Comparison of ENCODE assay signal across 8 cellular contexts in genomic region chr11:2902784-2903671, GRCh38. TPM values are rescaled to one million over a fixed set of nuclear protein-coding genes. Genes with fewer than 3 reads are reported as not detected.
A peak's percentile ranks its signal among the peaks of the same experiment; 100 is the strongest.
DNase-seq lines count a peak whose midpoint lies in the region; ATAC-seq, FAIRE-seq and TF ChIP-seq lines count a peak whose summit lies in the region.

No MANE protein-coding gene starts in this region.

- H3K9me1 ChIP-seq in keratinocyte (ENCODE audit: control insufficient read depth, extremely low read depth, insufficient read depth, low read length): no peaks in the 10 kb centered on the region

- TF ChIP-seq CTCF in activated B cell treated with CpG ODN at 0.5 μM for 24 hours (IDR thresholded peaks at IDR 0.05) (no peak), keratinocyte (optimal IDR thresholded peaks at IDR 0.05 in 1 of 3, IDR thresholded peaks at IDR 0.05 in 1 of 3, conservative IDR thresholded peaks at IDR 0.05 in 1 of 3; ENCODE audit: extremely low read depth in 1 of 3, insufficient read depth in 2 of 3, low read length in 3 of 3) (peak in 1 of 3 experiments; percentile 3), suprapubic skin (IDR thresholded peaks at IDR 0.05) (no peak)

- H3K4me3 Mint-ChIP-seq in activated CD4-positive, alpha-beta T cell treated with anti-CD3 and anti-CD28 coated beads, Interleukin-2, amount 10 ng/mL, durations not matched to agents 7 days and 5 days: peak overlapping the region; percentile 72
- H3K4me3 Mint-ChIP-seq in activated B cell treated with CpG ODN at 0.5 μM for 24 hours: peak overlapping the region; percentile 80

- H4K20me1 ChIP-seq in keratinocyte (ENCODE audit: control insufficient read depth, extremely low read depth, insufficient read depth, low read length): no peaks in the 10 kb centered on the region

- no peak for DNase-seq in activated CD4-positive, alpha-beta T cell treated with anti-CD3 and anti-CD28 coated beads, Interleukin-2, amount 10 ng/mL, durations not matched to agents 7 days and 5 days
- no peak for DNase-seq in activated CD4-positive, alpha-beta T cell treated with anti-CD3 and anti-CD28 coated beads for 1 hour
- DNase-seq in activated B cell treated with CpG ODN at 0.5 μM for 24 hours: no peak
- no peak for DNase-seq in keratinocyte (ENCODE audit: low read depth, low spot score)
- no peak for DNase-seq in suprapubic skin (ENCODE audit: low spot score in 2 of 2)
- no peak for DNase-seq in stimulated activated CD4-positive, alpha-beta T cell treated with anti-CD3 and anti-CD28 coated beads, Interleukin-12 subunit alpha, Interleukin-12 subunit beta, amount 100 ng/mL, for 4 hours

- peak overlapping the region; percentile 80 for H3K4me2 ChIP-seq in keratinocyte (ENCODE audit: control insufficient read depth, extremely low read depth, insufficient read depth, low read depth, low read length)

- TF ChIP-seq POLR2A in suprapubic skin (IDR thresholded peaks at IDR 0.05): no peak

- peaks cover 9% of the 10 kb centered on the region for H3K9me3 Mint-ChIP-seq in activated CD4-positive, alpha-beta T cell treated with anti-CD3 and anti-CD28 coated beads, Interleukin-2, amount 10 ng/mL, durations not matched to agents 7 days and 5 days
- H3K9me3 Mint-ChIP-seq in activated B cell treated with CpG ODN at 0.5 μM for 24 hours: no peaks in the 10 kb centered on the region

- H3K36me3 ChIP-seq in keratinocyte (ENCODE audit: control insufficient read depth in 2 of 2, extremely low read depth in 1 of 2, insufficient read depth in 2 of 2, low read length in 2 of 2) (no peaks in the 10 kb centered on the region), suprapubic skin (no peaks in the 10 kb centered on the region)

- no peaks in the 10 kb centered on the region for H3K27me3 Mint-ChIP-seq in activated CD4-positive, alpha-beta T cell treated with anti-CD3 and anti-CD28 coated beads, Interleukin-2, amount 10 ng/mL, durations not matched to agents 7 days and 5 days
- H3K27me3 Mint-ChIP-seq in activated B cell treated with CpG ODN at 0.5 μM for 24 hours: no peaks in the 10 kb centered on the region

- peak overlapping the region; percentile 85 for H3K27ac Mint-ChIP-seq in activated CD4-positive, alpha-beta T cell treated with anti-CD3 and anti-CD28 coated beads, Interleukin-2, amount 10 ng/mL, durations not matched to agents 7 days and 5 days
- peak overlapping the region; percentile 24 for H3K27ac Mint-ChIP-seq in activated B cell treated with CpG ODN at 0.5 μM for 24 hours

- CTCF ChIA-PET in activated CD4-positive, alpha-beta T cell treated with anti-CD3 and anti-CD28 coated beads, Interleukin-2, amount 10 ng/mL, durations not matched to agents 7 days and 5 days (lab: Charles Lee): interaction anchor here (0.8 to 4.6 kb wide), 8 partner anchors 10 to 370 kb away, joined by 3 to 30 read pairs (median 4); partner anchors contain the start of gene PHLDA2
- CTCF ChIA-PET in activated B cell treated with CpG ODN at 0.5 μM for 24 hours (lab: Charles Lee): interaction anchor here (1.0 to 2.5 kb wide), 4 partner anchors 11 to 371 kb away, joined by 3 to 15 read pairs (median 10); no protein-coding TSS in a partner anchor

- FAIRE-seq in keratinocyte (lab: Jason Lieb, UNC): no peak

- H3K27ac ChIP-seq in keratinocyte (ENCODE audit: control insufficient read depth, insufficient read depth, low read length) (peak overlapping the region; percentile 70), suprapubic skin (peak overlapping the region; percentile 81)

- intact Hi-C loops in activated B cell treated with CpG ODN at 0.5 μM for 24 hours (cut with micrococcal nuclease): loop anchor here (1.0 to 5.0 kb wide), 8 partner anchors 11 to 601 kb away; partner anchors contain the start of genes C11orf21, CARS1, NAP1L4 and TSPAN32

- H3K9me3 ChIP-seq in keratinocyte (ENCODE audit: control insufficient read depth, low read depth, low read length) (no peaks in the 10 kb centered on the region), suprapubic skin (no peaks in the 10 kb centered on the region)

- ATAC-seq in activated B cell treated with CpG ODN at 0.5 μM for 24 hours (ENCODE audit: low read depth) (no peak), HG02678 (IDR thresholded peaks at IDR 0.05; ENCODE audit: unreplicated experiment) (no peak), HG03039 (IDR thresholded peaks at IDR 0.05; ENCODE audit: unreplicated experiment) (no peak)

- H3K36me3 Mint-ChIP-seq in activated CD4-positive, alpha-beta T cell treated with anti-CD3 and anti-CD28 coated beads, Interleukin-2, amount 10 ng/mL, durations not matched to agents 7 days and 5 days (ENCODE audit: low read depth): peaks cover 11% of the 10 kb centered on the region
- peaks cover 1% of the 10 kb centered on the region for H3K36me3 Mint-ChIP-seq in activated B cell treated with CpG ODN at 0.5 μM for 24 hours (ENCODE audit: low read depth)

- 56% methylated on average over 8 of the region's 23 CpGs for WGBS in suprapubic skin

- dilution Hi-C loops in keratinocyte (cut with MboI; ENCODE audit: extremely low pct_ligation_motif_present, low sequenced_read_pairs): no loop called here

- H3K4me3 ChIP-seq in keratinocyte (ENCODE audit: control insufficient read depth in 2 of 3, extremely low read depth in 1 of 3, insufficient read depth in 2 of 3, low read depth in 1 of 3, low read length in 3 of 3) (peak overlapping the region; percentile 60 to 72 (median 71)), suprapubic skin (peak overlapping the region; percentile 56)

- peaks cover 51% of the 10 kb centered on the region for H3K4me1 Mint-ChIP-seq in activated CD4-positive, alpha-beta T cell treated with anti-CD3 and anti-CD28 coated beads, Interleukin-2, amount 10 ng/mL, durations not matched to agents 7 days and 5 days
- peaks cover 28% of the 10 kb centered on the region for H3K4me1 Mint-ChIP-seq in activated B cell treated with CpG ODN at 0.5 μM for 24 hours

- no peaks in the 10 kb centered on the region for H3K79me2 ChIP-seq in keratinocyte (ENCODE audit: control insufficient read depth, insufficient read depth, low read length)

- H3K4me1 ChIP-seq in keratinocyte (ENCODE audit: control insufficient read depth, extremely low read depth, insufficient read depth, low read length): peaks cover 48% of the 10 kb centered on the region
- H3K4me1 ChIP-seq in suprapubic skin: peaks cover 51% of the 10 kb centered on the region

- TF ChIP-seq EP300 in suprapubic skin (IDR thresholded peaks at IDR 0.05): no peak

- H3K27me3 ChIP-seq in keratinocyte (ENCODE audit: control insufficient read depth, extremely low read depth, insufficient read depth, low read length) (no peaks in the 10 kb centered on the region), suprapubic skin (no peaks in the 10 kb centered on the region)

- POLR2A ChIA-PET in activated CD4-positive, alpha-beta T cell treated with anti-CD3 and anti-CD28 coated beads, Interleukin-2, amount 10 ng/mL, durations not matched to agents 7 days and 5 days (lab: Charles Lee): interaction anchor here (0.6 to 1.1 kb wide), 2 partner anchors 11 to 27 kb away, joined by 3 to 4 read pairs; no protein-coding TSS in a partner anchor
- POLR2A ChIA-PET in activated B cell treated with CpG ODN at 0.5 μM for 24 hours (lab: Charles Lee): interaction anchor here (1.1 to 3.2 kb wide), 6 partner anchors 10 to 146 kb away, joined by 3 to 16 read pairs (median 8); partner anchors contain the start of genes CDKN1C and PHLDA2

- H3K9ac ChIP-seq in keratinocyte (ENCODE audit: control insufficient read depth, extremely low read depth, insufficient read depth, low read length): peak overlapping the region; percentile 62

- no peak overlapping the region for H2AFZ ChIP-seq in keratinocyte (ENCODE audit: control insufficient read depth, low read length)

RNA-seq across cellular contexts. Expression of gene CDKN1C, which starts 17.5 kb away (rescaled TPM):
- total RNA-seq in activated CD4-positive, alpha-beta T cell treated with anti-CD3 and anti-CD28 coated beads, Interleukin-2, amount 10 ng/mL, durations not matched to agents 7 days and 5 days: under 1 TPM; 0.29 to 0.40 TPM
- 1.1 and 1.4 TPM in 2 replicates for total RNA-seq in activated B cell treated with CpG ODN at 0.5 μM for 24 hours
- polyA plus RNA-seq in keratinocyte: 0.06 to 0.49 TPM (median 0.37 TPM) in 3 replicates
- polyA plus RNA-seq in keratinocyte (2011; ENCODE audit: low read depth): 9.8 TPM
- 0.21 and 0.24 TPM in 2 replicates for polyA plus RNA-seq in keratinocyte (2011; cell fraction: cytosol; rRNA removed)
- 0.23 and 0.27 TPM in 2 replicates for polyA plus RNA-seq in keratinocyte (2011; cell fraction: nucleus; rRNA removed)
- polyA plus RNA-seq in keratinocyte (2012; ENCODE audit: low replicate concordance): 0.26 and 7.1 TPM in 2 replicates
- not detected in 3 replicates for polyA minus RNA-seq in keratinocyte
- 2.9 TPM for polyA minus RNA-seq in keratinocyte (2011; cell fraction: cytosol; rRNA and poly(A)+ RNA removed)
- polyA minus RNA-seq in keratinocyte (2011; cell fraction: nucleus; rRNA and poly(A)+ RNA removed): 0.31 and 0.84 TPM in 2 replicates
- 10 to 100 TPM; 14.3 to 50.9 (median 37.3) TPM for total RNA-seq in suprapubic skin

RNA-seq across cellular contexts. Expression of gene PHLDA2, which starts 26.2 kb away (rescaled TPM):
- under 1 TPM; 0.35 to 0.45 TPM for total RNA-seq in activated CD4-positive, alpha-beta T cell treated with anti-CD3 and anti-CD28 coated beads, Interleukin-2, amount 10 ng/mL, durations not matched to agents 7 days and 5 days
- total RNA-seq in activated B cell treated with CpG ODN at 0.5 μM for 24 hours (0.42 and 0.54 TPM in 2 replicates), suprapubic skin (10 to 100 TPM in 3 of 4 donors, 1 to 10 TPM in 1; 7.0 to 26.4 (median 18.2) TPM)
- polyA plus RNA-seq in keratinocyte: 24.3 to 36.0 TPM (median 27.3 TPM) in 3 replicates
- 52.2 TPM for polyA plus RNA-seq in keratinocyte (2011; ENCODE audit: low read depth)
- polyA plus RNA-seq in keratinocyte (2011; cell fraction: cytosol; rRNA removed): 35.3 and 141 TPM in 2 replicates
- 15.6 and 36.1 TPM in 2 replicates for polyA plus RNA-seq in keratinocyte (2011; cell fraction: nucleus; rRNA removed)
- 80.5 and 153 TPM in 2 replicates for polyA plus RNA-seq in keratinocyte (2012; ENCODE audit: low replicate concordance)
- 2.6 to 28.4 TPM (median 4.5 TPM) in 3 replicates for polyA minus RNA-seq in keratinocyte
- polyA minus RNA-seq in keratinocyte (2011; cell fraction: cytosol; rRNA and poly(A)+ RNA removed): 91.1 TPM
- 12.3 and 12.4 TPM in 2 replicates for polyA minus RNA-seq in keratinocyte (2011; cell fraction: nucleus; rRNA and poly(A)+ RNA removed)
